ENCODE assay signal across 8 cellular contexts in the genomic region with DNA sequence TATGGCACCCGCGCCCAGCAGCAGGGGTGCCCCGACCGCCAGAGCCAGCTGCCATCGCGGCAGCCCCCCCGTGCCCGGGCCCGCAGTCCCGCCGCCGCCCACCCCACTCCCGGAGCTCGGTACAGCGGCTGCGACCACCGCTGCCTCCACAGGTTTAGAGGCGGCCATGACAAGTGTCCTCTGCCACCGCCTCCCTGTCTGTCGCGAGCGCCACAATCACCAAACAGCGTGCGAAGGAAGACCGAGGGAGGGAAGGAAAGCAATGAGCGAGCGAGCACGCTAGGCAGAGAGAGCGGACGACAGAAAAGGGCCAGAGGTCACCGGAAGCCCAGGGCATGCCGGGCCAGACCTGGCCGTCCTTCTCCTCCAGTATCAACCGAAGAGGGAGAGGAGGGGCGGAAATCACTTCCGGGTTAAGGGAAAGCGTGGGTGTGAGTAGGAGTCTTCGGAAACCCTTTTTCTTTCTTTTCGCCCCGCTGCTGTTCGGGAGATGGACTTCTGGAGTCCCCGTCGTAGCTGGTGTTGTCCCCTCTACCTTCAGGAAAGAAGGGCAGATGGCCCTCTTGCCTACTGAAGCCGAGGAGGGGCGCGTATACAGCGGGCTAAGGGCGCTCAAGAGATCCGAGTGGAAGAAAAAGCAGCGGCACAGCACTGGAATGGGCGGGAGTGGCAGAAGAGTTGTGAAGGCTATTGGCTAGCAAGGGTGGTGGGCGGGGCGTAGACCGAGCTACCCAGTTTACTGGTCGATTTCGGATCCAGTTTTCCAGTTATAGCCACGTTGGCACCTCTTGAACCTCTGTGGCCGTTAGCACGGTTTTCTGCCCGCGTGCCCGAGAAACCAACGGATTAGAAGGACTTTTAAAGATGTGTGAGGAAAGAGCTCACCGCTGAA. TPM values are rescaled to one million over a fixed set of nuclear protein-coding genes. Genes with fewer than 3 reads are reported as not detected.
DNase-seq lines count a peak whose midpoint lies in the region; ATAC-seq and TF ChIP-seq lines count a peak whose summit lies in the region.

A gene with protein sequence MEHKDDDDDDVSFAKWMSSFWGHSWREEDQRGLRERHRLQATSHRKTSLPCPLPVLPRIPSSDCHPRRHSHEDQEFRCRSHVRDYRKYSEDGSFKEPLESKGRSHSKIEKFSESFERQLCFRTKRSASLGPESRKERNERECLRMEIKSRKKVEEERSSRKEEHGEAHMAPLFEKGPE (plus strand): TSS at position 758 of the 892 bp plus-strand sequence. CDS start 28,191 bp downstream, outside the sequence.
Gene TOMM70, minus strand, starts transcription at position 308 of the 892 bp plus-strand sequence. Its CDS starts 140 bp downstream, at position 168.

- no peaks in the 10 kb centered on the region for H3K9me3 ChIP-seq in CD4-positive, alpha-beta T cell (ENCODE audit: control insufficient read depth, low read length)

- peak within 1 kb of the TSS; percentile 83 for H3K4me3 ChIP-seq in lower leg skin (ENCODE audit: low read depth, poor library complexity, severe bottlenecking)

- peak; percentile 88 for ATAC-seq in CD4-positive, alpha-beta T cell (ENCODE audit: poor library complexity)
- peak; percentile 90 for ATAC-seq in GM19455 (IDR thresholded peaks at IDR 0.05; ENCODE audit: unreplicated experiment)

- H3K9me3 Mint-ChIP-seq in CD4-positive, alpha-beta T cell: no peaks in the 10 kb centered on the region
- H3K9me3 Mint-ChIP-seq in activated CD4-positive, alpha-beta memory T cell treated with anti-CD3 and anti-CD28 coated beads, Interleukin-2, amount 10 ng/mL, durations not matched to agents 7 days and 5 days: peaks cover 5% of the 10 kb centered on the region

- WGBS in lower leg skin, 2 donors: 0% methylated on average over 49 to 54 of the region's 64 CpGs

- CTCF ChIA-PET in CD4-positive, alpha-beta T cell (lab: Charles Lee): no interaction called here
- CTCF ChIA-PET in activated CD4-positive, alpha-beta memory T cell treated with anti-CD3 and anti-CD28 coated beads, Interleukin-2, amount 10 ng/mL, durations not matched to agents 7 days and 5 days (lab: Charles Lee): interaction anchor here (1.0 to 2.5 kb wide), 4 partner anchors 14 to 84 kb away, joined by 3 to 15 read pairs (median 4); partner anchors contain the start of gene NIT2

- no peaks in the 10 kb centered on the region for H3K27me3 ChIP-seq in CD4-positive, alpha-beta T cell (ENCODE audit: control insufficient read depth, insufficient read depth, low read length)

- intact Hi-C loops in CD4-positive, alpha-beta T cell (cut with DNase I, micrococcal nuclease): loop anchor here (1.0 to 10.0 kb wide), 11 partner anchors 64 to 1876 kb away; partner anchors contain the start of genes CMSS1 (in 2 of the 2), CLDND1 (in 1 of the 2), DCBLD2 (in 1 of the 2) and NIT2 (in 1 of the 2)
- intact Hi-C loops in lower leg skin (cut with DNase I; ENCODE audit: low total_unique reads): no loop called here

- no peaks in the 10 kb centered on the region for H3K27me3 Mint-ChIP-seq in CD4-positive, alpha-beta T cell
- H3K27me3 Mint-ChIP-seq in activated CD4-positive, alpha-beta memory T cell treated with anti-CD3 and anti-CD28 coated beads, Interleukin-2, amount 10 ng/mL, durations not matched to agents 7 days and 5 days: no peaks in the 10 kb centered on the region

- peaks cover 22% of the 10 kb centered on the region for H3K36me3 Mint-ChIP-seq in CD4-positive, alpha-beta T cell (ENCODE audit: low read depth)
- peaks cover 20% of the 10 kb centered on the region for H3K36me3 Mint-ChIP-seq in activated CD4-positive, alpha-beta memory T cell treated with anti-CD3 and anti-CD28 coated beads, Interleukin-2, amount 10 ng/mL, durations not matched to agents 7 days and 5 days (ENCODE audit: low read depth)

- POLR2A ChIA-PET in CD4-positive, alpha-beta T cell (lab: Charles Lee): interaction anchor here (0.6 to 3.0 kb wide), 19 partner anchors 9 to 1499 kb away, joined by 3 to 34 read pairs (median 5); partner anchors contain the start of genes CMSS1, DCBLD2, NFKBIZ and NIT2
- POLR2A ChIA-PET in activated CD4-positive, alpha-beta memory T cell treated with anti-CD3 and anti-CD28 coated beads, Interleukin-2, amount 10 ng/mL, durations not matched to agents 7 days and 5 days (lab: Charles Lee): interaction anchor here (0.8 to 4.5 kb wide), 42 partner anchors 9 to 1878 kb away, joined by 3 to 44 read pairs (median 5); partner anchors contain the start of genes CLDND1, CMSS1, NIT2 and TBC1D23

- no peak for TF ChIP-seq CTCF in CD4-positive, alpha-beta T cell (IDR thresholded peaks at IDR 0.05)
- TF ChIP-seq CTCF in lower leg skin (IDR thresholded peaks at IDR 0.05): no peak

- peak; percentile 86 to 93 (median 90) for DNase-seq in CD4-positive, alpha-beta T cell
- DNase-seq in HK-2 (ENCODE audit: unreplicated experiment) (peak; percentile 98), NCI-H82 treated with DMSO at 0.1 percent for 48 hours (lab: John Stamatoyannopoulos, UW; ENCODE audit: unreplicated experiment) (peak; percentile 99), ecto neural progenitor cell (ENCODE audit: low spot score) (peak; percentile 94), lower leg skin (ENCODE audit: low spot score in 2 of 2) (peak; percentile 97 to 99)
- DNase-seq in activated CD4-positive, alpha-beta memory T cell treated with anti-CD3 and anti-CD28 coated beads, Interleukin-2, amount 10 ng/mL, durations not matched to agents 7 days and 5 days: peak; percentile 95
- peak; percentile 92 for DNase-seq in stimulated activated CD4-positive, alpha-beta T cell treated with anti-CD3 and anti-CD28 coated beads, Interleukin-4, amount 100 ng/mL, for 4 hours

- H3K27ac Mint-ChIP-seq in CD4-positive, alpha-beta T cell: peak within 1 kb of the TSS; percentile 92
- peak within 1 kb of the TSS; percentile 97 for H3K27ac Mint-ChIP-seq in activated CD4-positive, alpha-beta memory T cell treated with anti-CD3 and anti-CD28 coated beads, Interleukin-2, amount 10 ng/mL, durations not matched to agents 7 days and 5 days

- peak in 1 of 2 donors; percentile 15 for TF ChIP-seq POLR2A in lower leg skin (IDR thresholded peaks at IDR 0.05)

- H3K4me1 Mint-ChIP-seq in CD4-positive, alpha-beta T cell (ENCODE audit: low read depth): peaks cover 84% of the 10 kb centered on the region
- H3K4me1 Mint-ChIP-seq in activated CD4-positive, alpha-beta memory T cell treated with anti-CD3 and anti-CD28 coated beads, Interleukin-2, amount 10 ng/mL, durations not matched to agents 7 days and 5 days: peaks cover 66% of the 10 kb centered on the region

- H3K4me3 Mint-ChIP-seq in CD4-positive, alpha-beta T cell: peak within 1 kb of the TSS; percentile 94
- peak within 1 kb of the TSS; percentile 90 for H3K4me3 Mint-ChIP-seq in activated CD4-positive, alpha-beta memory T cell treated with anti-CD3 and anti-CD28 coated beads, Interleukin-2, amount 10 ng/mL, durations not matched to agents 7 days and 5 days

- peak within 1 kb of the TSS; percentile 85 for H3K27ac ChIP-seq in CD4-positive, alpha-beta T cell (ENCODE audit: low read depth, low read length)

RNA-seq across cellular contexts. Expression of the first gene that starts in this region (rescaled TPM):
- total RNA-seq in CD4-positive, alpha-beta T cell: under 1 TPM; 0.47 to 0.70 TPM
- total RNA-seq in activated CD4-positive, alpha-beta memory T cell treated with anti-CD3 and anti-CD28 coated beads, Interleukin-2, amount 10 ng/mL, durations not matched to agents 7 days and 5 days: 1 to 10 TPM; 1.9 to 2.4 TPM
- total RNA-seq in lower leg skin: 1 to 10 TPM in 2 of 4 donors, under 1 TPM in 2; 0.19 to 1.7 (median 0.85) TPM

RNA-seq across cellular contexts. Expression of gene TOMM70, which starts in this region (rescaled TPM):
- total RNA-seq in CD4-positive, alpha-beta T cell: 10 to 100 TPM; 20.9 to 21.6 TPM
- total RNA-seq in activated CD4-positive, alpha-beta memory T cell treated with anti-CD3 and anti-CD28 coated beads, Interleukin-2, amount 10 ng/mL, durations not matched to agents 7 days and 5 days: 10 to 100 TPM; 37.4 to 38.8 TPM
- 10 to 100 TPM; 30.4 to 35.3 (median 33.5) TPM for total RNA-seq in lower leg skin

Comparison
In these comparisons a context has a peak if more than half of its experiments do, and no peak if none do; other contexts are left out.
1. Peak in every context shown above with its lines: DNase-seq, ATAC-seq, H3K4me3 ChIP-seq and H3K27ac ChIP-seq.